Comparison of ENCODE assay signal across 1 cellular context in genomic region chr12:4604684-4605193, GRCh38.
TF ChIP-seq lines count a peak whose summit lies in the region.

No MANE protein-coding gene starts in this region.

TF ChIP-seq in GM12878, 131 proteins besides CTCF, POLR2A, EP300 and RAD21 (continued from another document and continues in another):
- TF ChIP-seq, protein P1, sequence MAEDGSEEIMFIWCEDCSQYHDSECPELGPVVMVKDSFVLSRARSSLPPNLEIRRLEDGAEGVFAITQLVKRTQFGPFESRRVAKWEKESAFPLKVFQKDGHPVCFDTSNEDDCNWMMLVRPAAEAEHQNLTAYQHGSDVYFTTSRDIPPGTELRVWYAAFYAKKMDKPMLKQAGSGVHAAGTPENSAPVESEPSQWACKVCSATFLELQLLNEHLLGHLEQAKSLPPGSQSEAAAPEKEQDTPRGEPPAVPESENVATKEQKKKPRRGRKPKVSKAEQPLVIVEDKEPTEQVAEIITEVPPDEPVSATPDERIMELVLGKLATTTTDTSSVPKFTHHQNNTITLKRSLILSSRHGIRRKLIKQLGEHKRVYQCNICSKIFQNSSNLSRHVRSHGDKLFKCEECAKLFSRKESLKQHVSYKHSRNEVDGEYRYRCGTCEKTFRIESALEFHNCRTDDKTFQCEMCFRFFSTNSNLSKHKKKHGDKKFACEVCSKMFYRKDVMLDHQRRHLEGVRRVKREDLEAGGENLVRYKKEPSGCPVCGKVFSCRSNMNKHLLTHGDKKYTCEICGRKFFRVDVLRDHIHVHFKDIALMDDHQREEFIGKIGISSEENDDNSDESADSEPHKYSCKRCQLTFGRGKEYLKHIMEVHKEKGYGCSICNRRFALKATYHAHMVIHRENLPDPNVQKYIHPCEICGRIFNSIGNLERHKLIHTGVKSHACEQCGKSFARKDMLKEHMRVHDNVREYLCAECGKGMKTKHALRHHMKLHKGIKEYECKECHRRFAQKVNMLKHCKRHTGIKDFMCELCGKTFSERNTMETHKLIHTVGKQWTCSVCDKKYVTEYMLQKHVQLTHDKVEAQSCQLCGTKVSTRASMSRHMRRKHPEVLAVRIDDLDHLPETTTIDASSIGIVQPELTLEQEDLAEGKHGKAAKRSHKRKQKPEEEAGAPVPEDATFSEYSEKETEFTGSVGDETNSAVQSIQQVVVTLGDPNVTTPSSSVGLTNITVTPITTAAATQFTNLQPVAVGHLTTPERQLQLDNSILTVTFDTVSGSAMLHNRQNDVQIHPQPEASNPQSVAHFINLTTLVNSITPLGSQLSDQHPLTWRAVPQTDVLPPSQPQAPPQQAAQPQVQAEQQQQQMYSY (CRISPR knock-in tag; IDR thresholded peaks at IDR 0.05) = no peak
- TF ChIP-seq BRCA1 (IDR thresholded peaks at IDR 0.05; ENCODE audit: low read depth, low read length) (no peak), CBX5 (IDR thresholded peaks at IDR 0.05; ENCODE audit: low read depth) (no peak), DPF2 (IDR thresholded peaks at IDR 0.05) (0 out of 2 replicates have a peak, but pooled peaks have one; percentile 29), TCF7 (IDR thresholded peaks at IDR 0.05; ENCODE audit: borderline replicate concordance) (no peak), BMI1 (IDR thresholded peaks at IDR 0.05; ENCODE audit: borderline replicate concordance) (no peak), MEF2B (IDR thresholded peaks at IDR 0.05; ENCODE audit: partially characterized antibody, poor library complexity, severe bottlenecking) (peak; percentile 89), PAX8 (IDR thresholded peaks at IDR 0.05) (no peak), FOS (IDR thresholded peaks at IDR 0.05; ENCODE audit: borderline replicate concordance, extremely low read depth, insufficient read length) (no peak), ZBED1 (IDR thresholded peaks at IDR 0.05; ENCODE audit: borderline replicate concordance) (no peak), ATF7 (IDR thresholded peaks at IDR 0.05; ENCODE audit: low read depth) (peak; percentile 65), MLLT1 (IDR thresholded peaks at IDR 0.05) (no peak; the same call in 1 of the 2 replicates), ZNF217 (IDR thresholded peaks at IDR 0.05) (no peak), TAF1 (IDR thresholded peaks at IDR 0.05; ENCODE audit: borderline replicate concordance, low read depth, low read length) (peak; percentile 69; the same call in 1 of the 2 replicates), CHD2 (IDR thresholded peaks at IDR 0.05; ENCODE audit: borderline replicate concordance, low read depth, low read length) (0 out of 2 replicates have a peak, but pooled peaks have one; percentile 34), CHD4 (IDR thresholded peaks at IDR 0.05) (no peak), RAD51 (IDR thresholded peaks at IDR 0.05) (no peak), ZBTB11 (CRISPR knock-in tag; IDR thresholded peaks at IDR 0.05) (no peak), PAX5 (IDR thresholded peaks at IDR 0.05; ENCODE audit: borderline replicate concordance, low read depth, low read length) (no peak), JUNB (IDR thresholded peaks at IDR 0.05) (no peak), REST (IDR thresholded peaks at IDR 0.05; ENCODE audit: low read depth, low read length) (no peak), CBFB (IDR thresholded peaks at IDR 0.05; ENCODE audit: low read depth) (0 out of 2 replicates have a peak, but pooled peaks have one; percentile 28), CHD1 (IDR thresholded peaks at IDR 0.05; ENCODE audit: low read depth, low read length) (no peak), E4F1 (IDR thresholded peaks at IDR 0.05; ENCODE audit: borderline replicate concordance, partially characterized antibody) (no peak), BCL11A (IDR thresholded peaks at IDR 0.05; ENCODE audit: low read depth, low read length) (no peak), EGR1 (IDR thresholded peaks at IDR 0.05; ENCODE audit: borderline replicate concordance in 1 of 2, low read depth in 2 of 2, low read length in 2 of 2) (no peak), SRF (IDR thresholded peaks at IDR 0.05; ENCODE audit: low read depth in 2 of 2, low read length in 2 of 2) (no peak), IRF4 (IDR thresholded peaks at IDR 0.05; ENCODE audit: low read depth, low read length) (0 out of 2 replicates have a peak, but pooled peaks have one; percentile 13), NBN (IDR thresholded peaks at IDR 0.05) (peak; percentile 94)
- TF ChIP-seq, protein P2, sequence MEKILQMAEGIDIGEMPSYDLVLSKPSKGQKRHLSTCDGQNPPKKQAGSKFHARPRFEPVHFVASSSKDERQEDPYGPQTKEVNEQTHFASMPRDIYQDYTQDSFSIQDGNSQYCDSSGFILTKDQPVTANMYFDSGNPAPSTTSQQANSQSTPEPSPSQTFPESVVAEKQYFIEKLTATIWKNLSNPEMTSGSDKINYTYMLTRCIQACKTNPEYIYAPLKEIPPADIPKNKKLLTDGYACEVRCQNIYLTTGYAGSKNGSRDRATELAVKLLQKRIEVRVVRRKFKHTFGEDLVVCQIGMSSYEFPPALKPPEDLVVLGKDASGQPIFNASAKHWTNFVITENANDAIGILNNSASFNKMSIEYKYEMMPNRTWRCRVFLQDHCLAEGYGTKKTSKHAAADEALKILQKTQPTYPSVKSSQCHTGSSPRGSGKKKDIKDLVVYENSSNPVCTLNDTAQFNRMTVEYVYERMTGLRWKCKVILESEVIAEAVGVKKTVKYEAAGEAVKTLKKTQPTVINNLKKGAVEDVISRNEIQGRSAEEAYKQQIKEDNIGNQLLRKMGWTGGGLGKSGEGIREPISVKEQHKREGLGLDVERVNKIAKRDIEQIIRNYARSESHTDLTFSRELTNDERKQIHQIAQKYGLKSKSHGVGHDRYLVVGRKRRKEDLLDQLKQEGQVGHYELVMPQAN (conservative IDR thresholded peaks at IDR 0.05) = peak; percentile 85
- TF ChIP-seq, protein P3, sequence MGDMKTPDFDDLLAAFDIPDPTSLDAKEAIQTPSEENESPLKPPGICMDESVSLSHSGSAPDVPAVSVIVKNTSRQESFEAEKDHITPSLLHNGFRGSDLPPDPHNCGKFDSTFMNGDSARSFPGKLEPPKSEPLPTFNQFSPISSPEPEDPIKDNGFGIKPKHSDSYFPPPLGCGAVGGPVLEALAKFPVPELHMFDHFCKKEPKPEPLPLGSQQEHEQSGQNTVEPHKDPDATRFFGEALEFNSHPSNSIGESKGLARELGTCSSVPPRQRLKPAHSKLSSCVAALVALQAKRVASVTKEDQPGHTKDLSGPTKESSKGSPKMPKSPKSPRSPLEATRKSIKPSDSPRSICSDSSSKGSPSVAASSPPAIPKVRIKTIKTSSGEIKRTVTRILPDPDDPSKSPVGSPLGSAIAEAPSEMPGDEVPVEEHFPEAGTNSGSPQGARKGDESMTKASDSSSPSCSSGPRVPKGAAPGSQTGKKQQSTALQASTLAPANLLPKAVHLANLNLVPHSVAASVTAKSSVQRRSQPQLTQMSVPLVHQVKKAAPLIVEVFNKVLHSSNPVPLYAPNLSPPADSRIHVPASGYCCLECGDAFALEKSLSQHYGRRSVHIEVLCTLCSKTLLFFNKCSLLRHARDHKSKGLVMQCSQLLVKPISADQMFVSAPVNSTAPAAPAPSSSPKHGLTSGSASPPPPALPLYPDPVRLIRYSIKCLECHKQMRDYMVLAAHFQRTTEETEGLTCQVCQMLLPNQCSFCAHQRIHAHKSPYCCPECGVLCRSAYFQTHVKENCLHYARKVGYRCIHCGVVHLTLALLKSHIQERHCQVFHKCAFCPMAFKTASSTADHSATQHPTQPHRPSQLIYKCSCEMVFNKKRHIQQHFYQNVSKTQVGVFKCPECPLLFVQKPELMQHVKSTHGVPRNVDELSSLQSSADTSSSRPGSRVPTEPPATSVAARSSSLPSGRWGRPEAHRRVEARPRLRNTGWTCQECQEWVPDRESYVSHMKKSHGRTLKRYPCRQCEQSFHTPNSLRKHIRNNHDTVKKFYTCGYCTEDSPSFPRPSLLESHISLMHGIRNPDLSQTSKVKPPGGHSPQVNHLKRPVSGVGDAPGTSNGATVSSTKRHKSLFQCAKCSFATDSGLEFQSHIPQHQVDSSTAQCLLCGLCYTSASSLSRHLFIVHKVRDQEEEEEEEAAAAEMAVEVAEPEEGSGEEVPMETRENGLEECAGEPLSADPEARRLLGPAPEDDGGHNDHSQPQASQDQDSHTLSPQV (IDR thresholded peaks at IDR 0.05) = no peak
- TF ChIP-seq, protein P4, sequence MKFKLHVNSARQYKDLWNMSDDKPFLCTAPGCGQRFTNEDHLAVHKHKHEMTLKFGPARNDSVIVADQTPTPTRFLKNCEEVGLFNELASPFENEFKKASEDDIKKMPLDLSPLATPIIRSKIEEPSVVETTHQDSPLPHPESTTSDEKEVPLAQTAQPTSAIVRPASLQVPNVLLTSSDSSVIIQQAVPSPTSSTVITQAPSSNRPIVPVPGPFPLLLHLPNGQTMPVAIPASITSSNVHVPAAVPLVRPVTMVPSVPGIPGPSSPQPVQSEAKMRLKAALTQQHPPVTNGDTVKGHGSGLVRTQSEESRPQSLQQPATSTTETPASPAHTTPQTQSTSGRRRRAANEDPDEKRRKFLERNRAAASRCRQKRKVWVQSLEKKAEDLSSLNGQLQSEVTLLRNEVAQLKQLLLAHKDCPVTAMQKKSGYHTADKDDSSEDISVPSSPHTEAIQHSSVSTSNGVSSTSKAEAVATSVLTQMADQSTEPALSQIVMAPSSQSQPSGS (IDR thresholded peaks at IDR 0.05; ENCODE audit: low read length) = no peak
